12 cellular contexts compared by ENCODE assay signal in genomic region chr13:70253411-70253810, GRCh38.
DNase-seq lines count a peak whose midpoint lies in the region; ATAC-seq and TF ChIP-seq lines count a peak whose summit lies in the region.
"Had no signal": no experiment of that assay in that cellular context is flagged by ENCODE, and none has a peak within 500 bp of the region (broad histone marks: within the 10 kb centered on the region; RNA-seq: fewer than 3 reads in every experiment).

No MANE protein-coding gene starts in this region.

- H2BK20ac ChIP-seq in IMR-90 (ENCODE audit: low read depth, low read length), result no peak overlapping the region

- no peak for TF ChIP-seq RAD21 in IMR-90 (IDR thresholded peaks at IDR 0.05; ENCODE audit: low read length)

- H2BK15ac ChIP-seq in IMR-90 (ENCODE audit: low read depth, low read length), result no peak overlapping the region

- no peak overlapping the region for H2AK5ac ChIP-seq in IMR-90 (ENCODE audit: low read depth, low read length)

- in situ Hi-C loops in IMR-90 (cut with MboI; ENCODE audit: low sequenced_read_pairs), result no loop called here

- POLR2A ChIA-PET in IMR-90 (lab: Charles Lee; ENCODE audit: unreplicated experiment), result no interaction called here

- no peak overlapping the region for H3K14ac ChIP-seq in IMR-90 (replicated peaks; ENCODE audit: low read depth, low read length)

- H2AFZ ChIP-seq in IMR-90 (replicated peaks; ENCODE audit: low read length, poor library complexity), result no peak overlapping the region

- no peaks in the 10 kb centered on the region for H3K79me1 ChIP-seq in IMR-90 (ENCODE audit: low read depth in 1 of 2, low read length in 2 of 2)

- CTCF ChIA-PET in IMR-90 (lab: Yijun Ruan, JAX), result no interaction called here

- no peak for ATAC-seq in IMR-90 (ENCODE audit: low read depth)
- ATAC-seq in HG02571 (IDR thresholded peaks at IDR 0.05; ENCODE audit: unreplicated experiment), result no peak

- no peaks in the 10 kb centered on the region for H4K20me1 ChIP-seq in IMR-90 (ENCODE audit: insufficient read depth, low read length)

- WGBS in IMR-90 (ENCODE audit: extremely low coverage in 2 of 2, insufficient read length in 1 of 2), 2 experiments, result no CpG with 5 or more reads among the region's 2 CpGs
- WGBS in stomach, 5 donors, result 20 to 44% (median 25%) methylated on average over 2 of the region's 2 CpGs

- no peak for TF ChIP-seq POLR2A in IMR-90 (IDR thresholded peaks at IDR 0.05; ENCODE audit: low read depth, low read length)
- TF ChIP-seq POLR2A in stomach (IDR thresholded peaks at IDR 0.05), result no peak

- no peak overlapping the region for H2AK9ac ChIP-seq in IMR-90 (replicated peaks; ENCODE audit: low read depth, low read length, poor library complexity)

- no peak overlapping the region for H3K9ac ChIP-seq in IMR-90 (ENCODE audit: low read depth, low read length)

- dilution Hi-C loops in IMR-90 (cut with HindIII; ENCODE audit: low sequenced_read_pairs, unreplicated experiment), result no loop called here

- TF ChIP-seq EP300 in stomach (IDR thresholded peaks at IDR 0.05), result no peak

- H3K27me3 ChIP-seq in IMR-90 (ENCODE audit: control insufficient read depth, insufficient read depth, low read length) (no peaks in the 10 kb centered on the region), stomach (no peaks in the 10 kb centered on the region)

- no peak overlapping the region for H3K27ac ChIP-seq in IMR-90 (ENCODE audit: insufficient read depth, low read length)
- no peak overlapping the region for H3K27ac ChIP-seq in stomach

- no peak overlapping the region for H3K18ac ChIP-seq in IMR-90 (ENCODE audit: low read depth, low read length)

- intact Hi-C loops in IMR-90 (cut with micrococcal nuclease) (no loop called here), stomach (cut with DNase I; ENCODE audit: low total_unique reads) (no loop called here)

- TF ChIP-seq CTCF in IMR-90 (conservative IDR thresholded peaks at IDR 0.05; ENCODE audit: low read depth, low read length) (no peak), epithelial cell of esophagus (IDR thresholded peaks at IDR 0.05; ENCODE audit: insufficient read depth, low read depth, low read length, missing control alignments) (no peak), stomach (IDR thresholded peaks at IDR 0.05) (no peak)

- no peak overlapping the region for H2BK5ac ChIP-seq in IMR-90 (ENCODE audit: low read depth, low read length, poor library complexity, severe bottlenecking)

- no peak overlapping the region for H4K5ac ChIP-seq in IMR-90 (ENCODE audit: low read depth, low read length)

- H3K4me1 ChIP-seq in IMR-90 (ENCODE audit: control insufficient read depth, insufficient read depth, low read length) (no peaks in the 10 kb centered on the region), stomach (no peaks in the 10 kb centered on the region)

- H3K4me3 ChIP-seq in IMR-90 (ENCODE audit: insufficient read depth, low read depth, low read length) (no peak overlapping the region), epithelial cell of esophagus (ENCODE audit: low read length) (no peak overlapping the region), stomach (no peak overlapping the region)

- peaks cover 17% of the 10 kb centered on the region for H3K9me3 ChIP-seq in IMR-90 (ENCODE audit: control insufficient read depth, insufficient read depth, low read length)
- H3K9me3 ChIP-seq in stomach, result peaks cover 0 to 15% (median 4%) of the 10 kb centered on the region in 4 donors

- H4K8ac ChIP-seq in IMR-90 (ENCODE audit: low read depth in 2 of 2, low read length in 2 of 2), result no peak overlapping the region

- no peak overlapping the region for H3K4me2 ChIP-seq in IMR-90 (ENCODE audit: low read depth, low read length)

- no peak overlapping the region for H3K56ac ChIP-seq in IMR-90 (ENCODE audit: extremely low read depth, insufficient read depth, low read length)

- H2BK120ac ChIP-seq in IMR-90 (ENCODE audit: low read depth, low read length), result no peak overlapping the region

- H3K23ac ChIP-seq in IMR-90 (ENCODE audit: low read depth, low read length), result no peak overlapping the region

- H4K91ac ChIP-seq in IMR-90 (ENCODE audit: insufficient read depth, low read depth, low read length), result no peak overlapping the region

- BruUV-seq in IMR-90 (replicated peaks; lab: Mats Ljungman, UMichigan), result no TSS peak

- no peaks in the 10 kb centered on the region for H3K9me1 ChIP-seq in IMR-90 (ENCODE audit: insufficient read depth, low read length)

- no peak overlapping the region for H3K4ac ChIP-seq in IMR-90 (ENCODE audit: low read depth, low read length)

- DNase-seq in NCI-H2171 treated with DMSO at 0.1 percent for 48 hours (lab: John Stamatoyannopoulos, UW) (peak; percentile 84), NCI-H2171 (lab: John Stamatoyannopoulos, UW) (no peak), IMR-90 (no peak), NCI-H82 (lab: John Stamatoyannopoulos, UW) (peak; percentile 58), epithelial cell of esophagus (ENCODE audit: low read depth) (peak; percentile 82), GM03348 (ENCODE audit: low spot score) (no peak), stomach (no peak)
- DNase-seq: AML-193; Calu3; CD4-positive, alpha-beta T cell; EL had no signal

- H3K36me3 ChIP-seq in IMR-90 (ENCODE audit: control insufficient read depth, insufficient read depth, low read length) (no peaks in the 10 kb centered on the region), stomach (no peaks in the 10 kb centered on the region)

TF ChIP-seq in IMR-90, 13 proteins besides CTCF, POLR2A, EP300 and RAD21:
- TF ChIP-seq NFE2L2 (IDR thresholded peaks at IDR 0.05; ENCODE audit: low read depth, low read length), result no peak
- peak; percentile 41; the same call in 1 of the 2 replicates for TF ChIP-seq CEBPB (IDR thresholded peaks at IDR 0.05; ENCODE audit: low read depth, low read length)

Comparison
In these comparisons a context has a peak if more than half of its experiments do, and no peak if none do; other contexts are left out.
1. DNase-seq: peak in NCI-H2171 treated with DMSO at 0.1 percent for 48 hours (single experiment), NCI-H82 (single experiment) and epithelial cell of esophagus (single experiment); none in NCI-H2171 (single experiment), IMR-90 (single experiment), GM03348 (single experiment) and stomach (single experiment).